8 cellular contexts compared by ENCODE assay signal in the genomic region with DNA sequence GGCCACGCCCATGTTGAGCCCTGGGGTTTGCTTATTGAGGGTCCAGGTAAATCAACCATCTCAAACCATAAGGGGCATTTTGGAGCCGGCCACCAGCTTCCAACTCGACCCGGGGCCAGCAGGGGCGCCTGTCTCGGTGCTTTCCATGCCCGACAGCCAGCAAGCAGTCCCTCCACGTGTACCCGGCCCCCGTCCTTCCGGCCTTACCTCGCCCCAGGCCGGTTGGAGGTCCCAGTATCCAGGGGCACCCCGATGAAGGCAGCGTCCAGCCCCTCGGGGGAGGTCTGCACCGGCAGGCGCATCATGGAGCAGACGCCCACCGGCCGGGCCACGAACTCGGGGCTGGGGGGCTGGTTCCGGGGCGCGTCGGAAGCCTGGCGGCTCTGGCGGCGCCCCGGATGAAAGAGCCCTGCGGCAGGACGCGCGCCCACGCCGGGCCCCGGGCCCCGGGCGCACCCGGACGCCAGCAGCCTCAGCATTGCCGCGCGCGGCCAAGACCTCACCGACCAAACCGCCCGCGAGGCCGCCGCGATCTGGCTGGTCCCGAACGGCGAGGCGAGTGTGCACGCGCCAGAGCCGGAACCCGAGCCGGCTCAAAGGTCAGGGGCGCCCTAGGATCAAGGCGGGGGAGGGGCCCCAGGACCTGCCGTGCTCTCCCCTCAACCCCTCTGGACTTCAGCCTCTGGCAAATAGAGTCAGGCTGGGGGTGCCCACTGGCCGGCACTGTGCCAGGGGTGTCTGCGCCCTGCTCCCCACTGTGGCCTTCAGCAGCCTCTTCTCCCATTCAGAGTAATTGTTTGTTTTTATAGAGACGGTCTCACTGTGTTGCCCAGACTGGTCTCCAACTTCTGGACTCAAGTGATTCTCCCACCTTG. TPM values are rescaled to one million over a fixed set of nuclear protein-coding genes. Genes with fewer than 3 reads are reported as not detected.
DNase-seq lines count a peak whose midpoint lies in the region; ATAC-seq, FAIRE-seq and TF ChIP-seq lines count a peak whose summit lies in the region.

A gene with protein sequence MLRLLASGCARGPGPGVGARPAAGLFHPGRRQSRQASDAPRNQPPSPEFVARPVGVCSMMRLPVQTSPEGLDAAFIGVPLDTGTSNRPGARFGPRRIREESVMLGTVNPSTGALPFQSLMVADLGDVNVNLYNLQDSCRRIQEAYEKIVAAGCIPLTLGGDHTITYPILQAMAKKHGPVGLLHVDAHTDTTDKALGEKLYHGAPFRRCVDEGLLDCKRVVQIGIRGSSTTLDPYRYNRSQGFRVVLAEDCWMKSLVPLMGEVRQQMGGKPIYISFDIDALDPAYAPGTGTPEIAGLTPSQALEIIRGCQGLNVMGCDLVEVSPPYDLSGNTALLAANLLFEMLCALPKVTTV (minus strand): TSS at position 563 of the 875 bp plus-strand sequence. CDS start 84 bp downstream, at position 479.

- TF ChIP-seq POLR2A in adrenal gland (IDR thresholded peaks at IDR 0.05) = no peak
- TF ChIP-seq POLR2A in lower leg skin (IDR thresholded peaks at IDR 0.05) = no peak
- TF ChIP-seq POLR2A in H54 (IDR thresholded peaks at IDR 0.05; ENCODE audit: low read depth, low read length) = no peak

- no peaks in the 10 kb centered on the region for H3K27me3 ChIP-seq in adrenal gland
- H3K27me3 ChIP-seq in iPS-20b (ENCODE audit: insufficient read depth, low read length) = no peaks in the 10 kb centered on the region

- H3K4me1 ChIP-seq in adrenal gland (replicated peaks in 1 of 2) (peaks cover 6 to 10% of the 10 kb centered on the region in 2 donors), iPS-20b (ENCODE audit: insufficient read depth, low read length) (no peaks in the 10 kb centered on the region)

- ATAC-seq in HG02973 (IDR thresholded peaks at IDR 0.05; ENCODE audit: unreplicated experiment) = peak; percentile 57

- peak within 1 kb of the TSS; percentile 79; the same call in 1 of the 2 replicates for H3K9ac ChIP-seq in iPS-20b (ENCODE audit: low read depth, low read length)

- no peaks in the 10 kb centered on the region for H3K36me3 ChIP-seq in adrenal gland (replicated peaks in 1 of 2)
- H3K36me3 ChIP-seq in iPS-20b (ENCODE audit: insufficient read depth, low read depth, low read length) = no peaks in the 10 kb centered on the region

- no peak for FAIRE-seq in H54 (lab: Jason Lieb, UNC)

- DNase-seq in GM12865 (ENCODE audit: low read depth) (peak; percentile 86), SW480 (ENCODE audit: low spot score) (peak; percentile 82), adrenal gland (peak in 6 of 7 donors; percentile 27 to 49 (median 38)), lower leg skin (ENCODE audit: low spot score in 2 of 2) (no peak), H54 (ENCODE audit: insufficient read length, low spot score) (no peak)
- peak; percentile 49 to 58 for DNase-seq in stimulated activated CD4-positive, alpha-beta T cell treated with anti-CD3 and anti-CD28 coated beads, Interleukin-1b, Interleukin-23, amount 100 ng/mL, for 4 hours (ENCODE audit: low read depth in 2 of 2)

- intact Hi-C loops in adrenal gland (cut with DNase I) = no loop called here
- intact Hi-C loops in lower leg skin (cut with DNase I; ENCODE audit: low total_unique reads) = no loop called here

- H3K4me3 ChIP-seq in GM12865 (ENCODE audit: low read depth, low read length) (peak within 1 kb of the TSS; percentile 65), adrenal gland (peak within 1 kb of the TSS in 2 of 4 donors; percentile 26 to 49), iPS-20b (ENCODE audit: low read length) (peak within 1 kb of the TSS; percentile 72), lower leg skin (ENCODE audit: low read depth, poor library complexity, severe bottlenecking) (no peak within 1 kb of the TSS)

- 4 to 24% (median 5%) methylated on average over 5 to 68 of the region's 68 CpGs for WGBS in adrenal gland, 4 donors
- WGBS in lower leg skin, 2 donors = 7 to 17% methylated on average over 13 to 19 of the region's 68 CpGs

- H3K9me3 ChIP-seq in adrenal gland (replicated peaks in 1 of 3) (no peaks in the 10 kb centered on the region), iPS-20b (ENCODE audit: insufficient read depth, low read depth, low read length) (no peaks in the 10 kb centered on the region)

- no peak within 1 kb of the TSS for H3K27ac ChIP-seq in adrenal gland
- no peak within 1 kb of the TSS for H3K27ac ChIP-seq in iPS-20b (ENCODE audit: low read length)

- TF ChIP-seq CTCF in GM12865 (IDR thresholded peaks at IDR 0.05; ENCODE audit: insufficient read depth, low read depth, low read length, missing control alignments) (peak; percentile 39), adrenal gland (IDR thresholded peaks at IDR 0.05) (peak in 3 of 6 experiments; percentile 18 to 27 (median 22)), lower leg skin (IDR thresholded peaks at IDR 0.05) (no peak)

RNA-seq across cellular contexts. Expression of the gene that starts here (rescaled TPM):
- total RNA-seq in adrenal gland (1 to 10 TPM in 7 of 8 donors, under 1 TPM in 1; 0.37 to 4.0 (median 1.5) TPM), lower leg skin (under 1 TPM in 1 of 4 donors, not detected in 3; 0.54 TPM)
- 1 to 10 TPM in 1 of 3 donors, under 1 TPM in 2; 0.16 to 5.6 (median 0.30) TPM for polyA plus RNA-seq in adrenal gland

Comparison
In these comparisons a context has a peak if more than half of its experiments do, and no peak if none do; other contexts are left out.
1. DNase-seq: peak in GM12865 (single experiment), SW480 (single experiment), adrenal gland (6 of 7) and stimulated activated CD4-positive, alpha-beta T cell treated with anti-CD3 and anti-CD28 coated beads, Interleukin-1b, Interleukin-23, amount 100 ng/mL, for 4 hours (2 of 2); none in lower leg skin (0 of 2) and H54 (single experiment).